Comparison of ENCODE assay signal across 15 cellular contexts in the genomic region with DNA sequence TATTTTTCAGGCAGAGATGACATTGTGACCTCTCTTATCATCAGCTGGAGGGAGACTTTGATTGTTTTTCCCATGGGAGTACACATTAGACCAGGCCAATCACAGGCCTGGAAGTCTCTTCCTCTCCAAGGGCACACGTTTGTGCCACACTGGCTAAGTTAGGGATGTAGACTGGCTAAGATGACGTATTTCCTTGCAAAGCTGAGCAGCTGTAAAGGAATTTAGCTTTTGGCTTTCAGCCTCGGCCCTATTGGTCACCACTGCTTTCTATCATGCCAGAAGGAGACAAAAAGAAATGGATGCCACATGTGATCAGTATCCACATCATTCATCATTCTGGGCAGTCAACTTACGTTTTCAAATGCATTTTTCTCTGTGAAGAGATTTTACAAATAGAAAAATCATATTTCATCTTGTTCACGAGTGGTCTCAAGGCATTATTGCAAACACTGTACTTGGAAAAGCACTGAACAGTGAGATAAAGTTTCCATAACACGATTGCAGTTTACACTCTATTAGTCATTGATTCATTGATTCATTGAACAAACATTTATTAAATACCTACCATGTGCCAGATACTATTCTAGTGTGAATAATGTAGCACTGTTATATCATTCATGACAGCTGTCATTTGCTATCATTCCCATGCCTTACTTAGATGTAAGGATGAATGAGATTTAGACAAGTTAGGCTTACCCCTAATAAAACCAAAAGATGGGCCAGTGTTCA. TPM values are rescaled to one million over a fixed set of nuclear protein-coding genes. Genes with fewer than 3 reads are reported as not detected.
DNase-seq lines count a peak whose midpoint lies in the region; ATAC-seq and TF ChIP-seq lines count a peak whose summit lies in the region.
"Had no signal": no experiment of that assay in that cellular context is flagged by ENCODE, and none has a peak within 500 bp of the region (broad histone marks: within the 10 kb centered on the region; RNA-seq: fewer than 3 reads in every experiment).

No MANE protein-coding gene starts in this region.

- whole genome bisulfite sequencing in lung, 2 donors: 52 to 69% methylated on average over 6 of the region's 6 CpGs

- TF ChIP-seq CTCF in chondrocyte (IDR thresholded peaks at IDR 0.05) (no peak), lung (IDR thresholded peaks at IDR 0.05; ENCODE audit: control extremely low read depth, extremely low read depth) (no peak)

- no peaks in the 10 kb centered on the region for H3K36me3 ChIP-seq in lung (ENCODE audit: control insufficient read depth in 2 of 2, insufficient read depth in 2 of 2, low read length in 2 of 2)
- H3K36me3 ChIP-seq: lower lobe of right lung, prostate gland had no signal

- H3K4me1 ChIP-seq in lung (ENCODE audit: control insufficient read depth in 2 of 2, insufficient read depth in 2 of 2, low read length in 2 of 2): peaks cover 0 to 11% of the 10 kb centered on the region in 2 donors
- H3K4me1 ChIP-seq: prostate gland had no signal

- peak overlapping the region; percentile 27 for H3K27ac Mint-ChIP-seq in chondrocyte (ENCODE audit: unreplicated experiment)

- no peak overlapping the region for H3K4me3 Mint-ChIP-seq in chondrocyte (ENCODE audit: unreplicated experiment)

- peaks cover 8% of the 10 kb centered on the region for H3K9me3 Mint-ChIP-seq in chondrocyte (ENCODE audit: low read depth)

- H3K27ac ChIP-seq in lung (ENCODE audit: low read depth in 1 of 2, low read length in 1 of 2): no peak overlapping the region
- H3K27ac ChIP-seq: HL-60, lower lobe of right lung, prostate gland, VCaP had no signal

- no peaks in the 10 kb centered on the region for H3K9me3 ChIP-seq in lung (ENCODE audit: control insufficient read depth in 2 of 2, insufficient read depth in 1 of 2, low read length in 1 of 2)
- H3K9me3 ChIP-seq: lower lobe of right lung, prostate gland had no signal

- ATAC-seq in lung (ENCODE audit: insufficient read depth, low FRiP score): peak; percentile 27
- ATAC-seq in HG03175 (IDR thresholded peaks at IDR 0.05; ENCODE audit: unreplicated experiment): no peak
- no peak for ATAC-seq in HG03520 (IDR thresholded peaks at IDR 0.05; ENCODE audit: unreplicated experiment)
- ATAC-seq: lower lobe of right lung had no signal

- H3K4me3 ChIP-seq in lung: no peak overlapping the region
- H3K4me3 ChIP-seq: lower lobe of right lung, prostate gland had no signal

- H3K27me3 Mint-ChIP-seq in chondrocyte (ENCODE audit: low read depth): no peaks in the 10 kb centered on the region

- peaks cover 32% of the 10 kb centered on the region for H3K4me1 Mint-ChIP-seq in chondrocyte (ENCODE audit: low read depth)

- no peaks in the 10 kb centered on the region for H3K36me3 Mint-ChIP-seq in chondrocyte (ENCODE audit: low read depth)

- peak; percentile 77 for DNase-seq in A172 (ENCODE audit: low spot score)
- DNase-seq in HT1080 (ENCODE audit: low read depth): peak; percentile 80
- DNase-seq in chondrocyte (ENCODE audit: low spot score): no peak
- no peak for DNase-seq in lung (ENCODE audit: low spot score)
- DNase-seq in NCI-H510A (lab: John Stamatoyannopoulos, UW): no peak
- no peak for DNase-seq in stimulated activated CD4-positive, alpha-beta T cell treated with anti-CD3 and anti-CD28 coated beads, Interleukin-4, amount 100 ng/mL, for 4 hours
- DNase-seq: glutamatergic neuron, lower lobe of right lung, NCI-H1105 had no signal

- H3K27me3 ChIP-seq in lung (ENCODE audit: control insufficient read depth, insufficient read depth): no peaks in the 10 kb centered on the region

RNA-seq across cellular contexts. Expression of a gene that starts 27.0 kb away (rescaled TPM):
- 143 and 201 TPM in 2 replicates for total RNA-seq in A172 (2014; rRNA removed; shearing (Covaris generic))
- 89.8 and 107 TPM in 2 replicates for total RNA-seq in HT1080 (2014; rRNA removed; shearing (Covaris generic))
- 164 and 207 TPM in 2 replicates for polyA plus RNA-seq in HT1080 (2015; cell fraction: cytosol; rRNA removed)
- 45.5 and 49.2 TPM in 2 replicates for polyA plus RNA-seq in HT1080 (2015; cell fraction: nucleus; rRNA removed)
- total RNA-seq in chondrocyte (104 to 105 TPM (median 104 TPM) in 3 replicates), lung (10 to 100 TPM; 41.0 to 85.0 TPM)
- polyA plus RNA-seq in lung: 100 to 1,000 TPM in 1 of 2 donors, 10 to 100 TPM in 1; 87.4 to 180 TPM

RNA-seq across cellular contexts. Expression of a gene that starts 52.2 kb away (rescaled TPM):
- not detected in 2 replicates for total RNA-seq in A172 (2014; rRNA removed; shearing (Covaris generic))
- not detected in 2 replicates for total RNA-seq in HT1080 (2014; rRNA removed; shearing (Covaris generic))
- not detected in 2 replicates for polyA plus RNA-seq in HT1080 (2015; cell fraction: cytosol; rRNA removed)
- polyA plus RNA-seq in HT1080 (2015; cell fraction: nucleus; rRNA removed): 0.05 TPM in 1 of 2 replicates, not detected in the other
- total RNA-seq in chondrocyte (not detected in 3 replicates), lung (under 1 TPM; 0.06 to 0.12 TPM)
- polyA plus RNA-seq in lung: under 1 TPM in 1 of 2 donors, not detected in 1; 0.06 TPM
- total RNA-seq: A673, lower lobe of right lung had no signal

Comparison
In these comparisons a context has a peak if more than half of its experiments do, and no peak if none do; other contexts are left out.
1. DNase-seq: peak in A172 (single experiment) and HT1080 (single experiment); none in chondrocyte (single experiment), lung (single experiment), NCI-H510A (single experiment) and stimulated activated CD4-positive, alpha-beta T cell treated with anti-CD3 and anti-CD28 coated beads, Interleukin-4, amount 100 ng/mL, for 4 hours (0 of 2).